ENCODE assay signal across 23 cellular contexts in the genomic region with DNA sequence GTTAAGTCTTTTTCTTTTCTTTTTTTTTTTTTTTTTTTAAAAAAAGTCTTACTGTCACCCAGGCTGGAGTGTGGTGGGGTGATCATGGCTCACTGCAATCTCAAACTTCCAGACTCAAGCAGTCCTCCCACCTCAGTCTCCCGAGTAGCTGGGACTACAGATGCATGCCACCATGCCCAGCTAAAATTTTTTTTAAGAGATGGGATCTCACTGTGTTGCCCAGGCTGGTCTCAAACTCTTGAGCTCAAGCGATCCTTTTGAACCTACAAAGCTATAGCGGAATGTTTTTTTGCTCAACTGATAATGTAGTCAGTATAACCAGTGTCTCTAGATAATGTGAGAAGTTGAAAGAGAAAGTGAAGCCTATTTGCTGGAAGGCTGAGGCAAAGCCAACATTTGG.
"Had no signal": no experiment of that assay in that cellular context is flagged by ENCODE, and none has a peak within 500 bp of the region (broad histone marks: within the 10 kb centered on the region; RNA-seq: fewer than 3 reads in every experiment).

No MANE protein-coding gene starts in this region.

- H3K36me3 ChIP-seq: esophagus squamous epithelium, gastrocnemius medialis, heart right ventricle, left lung, lower lobe of right lung had no signal

- ATAC-seq: esophagus mucosa, gastrocnemius medialis, heart right ventricle, left cardiac atrium, left lung, left ventricle myocardium superior, lower lobe of right lung, mucosa of descending colon had no signal

- H3K27ac ChIP-seq: coronary artery, dorsolateral prefrontal cortex, epithelial cell of prostate, esophagus squamous epithelium, gastrocnemius medialis, heart right ventricle, left lung, lower lobe of right lung had no signal

- H3K4me3 ChIP-seq: coronary artery, dorsolateral prefrontal cortex, esophagus squamous epithelium, gastrocnemius medialis, heart right ventricle, left lung, lower lobe of right lung, mucosa of descending colon had no signal

- H3K4me3 Mint-ChIP-seq: mesothelial cell of epicardium had no signal

- H3K9me3 Mint-ChIP-seq: naive B cell had no signal

- H3K9me3 ChIP-seq: esophagus squamous epithelium, gastrocnemius medialis, heart right ventricle, left lung, lower lobe of right lung, mucosa of descending colon had no signal

- H3K27ac Mint-ChIP-seq: mesothelial cell of epicardium, naive B cell had no signal

- DNase-seq: dermis blood vessel endothelial cell; dorsolateral prefrontal cortex; effector CD4-positive, alpha-beta T cell; effector memory CD4-positive, alpha-beta T cell; esophagus squamous epithelium; foreskin fibroblast; foreskin melanocyte; gastrocnemius medialis; glutamatergic neuron; head of caudate nucleus; heart right ventricle; hippocampal formation; left cardiac atrium; left lung; left ventricle myocardium superior; lower lobe of right lung; mesenchymal stem cell; mucosa of descending colon; naive B cell had no signal
